In genomic region chr10:17425584-17426262, GRCh38 we compare ENCODE assay signal across 10 cellular contexts. TPM values are rescaled to one million over a fixed set of nuclear protein-coding genes. Genes with fewer than 3 reads are reported as not detected.
DNase-seq lines count a peak whose midpoint lies in the region; ATAC-seq, FAIRE-seq and TF ChIP-seq lines count a peak whose summit lies in the region.
"Had no signal": no experiment of that assay in that cellular context is flagged by ENCODE, and none has a peak within 500 bp of the region (broad histone marks: within the 10 kb centered on the region; RNA-seq: fewer than 3 reads in every experiment).

No MANE protein-coding gene starts in this region.

- no peak for TF ChIP-seq EP300 in HepG2 (IDR thresholded peaks at IDR 0.05; ENCODE audit: low read depth in 2 of 2, low read length in 2 of 2)
- TF ChIP-seq EP300 in HepG2 (CRISPR knock-in tag; IDR thresholded peaks at IDR 0.05; ENCODE audit: borderline replicate concordance), result no peak
- peak in 2 of 4 donors; percentile 93 to 95 for TF ChIP-seq EP300 in upper lobe of left lung (IDR thresholded peaks at IDR 0.05)

- H2AFZ ChIP-seq in HepG2 (ENCODE audit: low read length), result no peak overlapping the region

- H3K4me3 ChIP-seq in liver (ENCODE audit: low read depth in 1 of 3, low read length in 3 of 3) (no peak overlapping the region), HepG2 (replicated peaks in 1 of 3; ENCODE audit: insufficient read depth in 1 of 3, low read depth in 2 of 3, low read length in 3 of 3) (no peak overlapping the region), right lobe of liver (no peak overlapping the region), upper lobe of left lung (no peak overlapping the region)
- H3K4me3 ChIP-seq: vagina had no signal

- CTCF ChIA-PET in HepG2 (lab: Yijun Ruan, JAX; ENCODE audit: low intra/inter-chr PET ratio, low total read pairs), result no interaction called here

- H3K9ac ChIP-seq in liver (ENCODE audit: low read depth in 1 of 2, low read length in 2 of 2) (no peak overlapping the region), HepG2 (ENCODE audit: insufficient read depth, low read depth, low read length) (no peak overlapping the region)

- H3K4me3 Mint-ChIP-seq in activated T-helper 2 cell treated with anti-CD3 and anti-CD28 coated beads, Interferon-gamma antibody, Interleukin-2, Interleukin-4, amounts not matched to agents 10 μg/mL and 5 μg/mL and 100 μg/mL, durations not matched to agents 14 hours and 24 hours and 36 hours (ENCODE audit: low read depth), result no peak overlapping the region

- H3K27me3 Mint-ChIP-seq in activated T-helper 2 cell treated with anti-CD3 and anti-CD28 coated beads, Interferon-gamma antibody, Interleukin-2, Interleukin-4, amounts not matched to agents 10 μg/mL and 5 μg/mL and 100 μg/mL, durations not matched to agents 14 hours and 24 hours and 36 hours (ENCODE audit: low read depth), result peaks cover 3% of the 10 kb centered on the region

- in situ Hi-C loops in HepG2 (cut with HindIII; ENCODE audit: extremely low pct_ligation_motif_present, low pct_unique_long_range_greater_than_20kb), result loop anchor here (25.0 kb wide), 1 partner anchor 588 kb away; no protein-coding TSS in a partner anchor

- FAIRE-seq in HepG2 (lab: Jason Lieb, UNC), result no peak

- no peak overlapping the region for H3K4me2 ChIP-seq in HepG2 (ENCODE audit: low read depth, low read length)

- H3K9me3 ChIP-seq in liver (ENCODE audit: control insufficient read depth in 4 of 4, low read length in 3 of 4), result no peaks in the 10 kb centered on the region
- no peaks in the 10 kb centered on the region for H3K9me3 ChIP-seq in HepG2 (ENCODE audit: low read length)
- H3K9me3 ChIP-seq in right lobe of liver, result no peaks in the 10 kb centered on the region
- no peaks in the 10 kb centered on the region for H3K9me3 ChIP-seq in upper lobe of left lung
- H3K9me3 ChIP-seq: vagina had no signal

- H3K36me3 ChIP-seq in liver (ENCODE audit: control insufficient read depth in 4 of 4, insufficient read depth in 3 of 4, low read depth in 1 of 4, low read length in 3 of 4) (no peaks in the 10 kb centered on the region), HepG2 (replicated peaks in 1 of 2; ENCODE audit: control insufficient read depth in 1 of 2, insufficient read depth in 2 of 2, low read length in 2 of 2) (no peaks in the 10 kb centered on the region), right lobe of liver (no peaks in the 10 kb centered on the region), upper lobe of left lung (no peaks in the 10 kb centered on the region)
- H3K36me3 ChIP-seq: vagina had no signal

- H4K20me1 ChIP-seq in HepG2 (ENCODE audit: insufficient read depth, low read length), result no peaks in the 10 kb centered on the region

- no peaks in the 10 kb centered on the region for H3K79me2 ChIP-seq in HepG2 (ENCODE audit: insufficient read depth, low read length)

- H3K4me1 ChIP-seq in liver (ENCODE audit: control insufficient read depth in 4 of 4, insufficient read depth in 4 of 4, low read length in 3 of 4) (peaks cover 0 to 2% (median 0%) of the 10 kb centered on the region in 4 donors), HepG2 (ENCODE audit: insufficient read depth, low read length) (no peaks in the 10 kb centered on the region), right lobe of liver (no peaks in the 10 kb centered on the region), upper lobe of left lung (peaks cover 11 to 39% (median 21%) of the 10 kb centered on the region in 4 donors)
- H3K4me1 ChIP-seq: vagina had no signal

- no peak for ATAC-seq in HepG2
- peak; percentile 35 to 64 (median 50) for ATAC-seq in right lobe of liver
- ATAC-seq in upper lobe of left lung (ENCODE audit: low FRiP score in 2 of 2), result peak in 1 of 2 donors; percentile 28
- no peak for ATAC-seq in GM18511 (IDR thresholded peaks at IDR 0.05; ENCODE audit: unreplicated experiment)
- ATAC-seq in sciatic nerve, result no peak
- ATAC-seq in GM19397 (IDR thresholded peaks at IDR 0.05; ENCODE audit: unreplicated experiment), result no peak

- TF ChIP-seq CTCF in liver (IDR thresholded peaks at IDR 0.05; ENCODE audit: low read depth, low read length, missing input control), result no peak
- TF ChIP-seq CTCF in HepG2 (CRISPR knock-in tag; IDR thresholded peaks at IDR 0.05), result no peak
- TF ChIP-seq CTCF in right lobe of liver (IDR thresholded peaks at IDR 0.05), result no peak
- no peak for TF ChIP-seq CTCF in upper lobe of left lung (IDR thresholded peaks at IDR 0.05)

- TF ChIP-seq RAD21 in liver (IDR thresholded peaks at IDR 0.05) (no peak), HepG2 (CRISPR knock-in tag; IDR thresholded peaks at IDR 0.05) (no peak)

- BruUV-seq in HepG2 (replicated peaks; lab: Mats Ljungman, UMichigan), result no TSS peak

- DNase-seq in HepG2 (ENCODE audit: low spot score), result no peak
- peak; percentile 43 for DNase-seq in activated T-helper 2 cell treated with anti-CD3 and anti-CD28 coated beads, Interferon-gamma antibody, Interleukin-2, Interleukin-4, amounts not matched to agents 10 μg/mL and 5 μg/mL and 100 μg/mL, durations not matched to agents 14 hours and 24 hours and 36 hours (ENCODE audit: low spot score)
- no peak for DNase-seq in right lobe of liver
- DNase-seq in upper lobe of left lung, result peak in 1 of 2 donors; percentile 33
- DNase-seq in sciatic nerve (ENCODE audit: low spot score), result no peak
- DNase-seq: NCI-H187 had no signal

- 58% methylated on average over 6 of the region's 6 CpGs for WGBS in liver
- WGBS in HepG2 (ENCODE audit: low lambda C conversion rate), result 32% methylated on average over 6 of the region's 6 CpGs
- 48% methylated on average over 5 of the region's 6 CpGs for WGBS in right lobe of liver (ENCODE audit: insufficient coverage, low coverage, low lambda C conversion rate, missing lambda C conversion rate)
- 38 to 50% methylated on average over 6 of the region's 6 CpGs for WGBS in upper lobe of left lung, 2 donors

- H3K4me1 Mint-ChIP-seq in activated T-helper 2 cell treated with anti-CD3 and anti-CD28 coated beads, Interferon-gamma antibody, Interleukin-2, Interleukin-4, amounts not matched to agents 10 μg/mL and 5 μg/mL and 100 μg/mL, durations not matched to agents 14 hours and 24 hours and 36 hours (ENCODE audit: low read depth), result peaks cover 70% of the 10 kb centered on the region

- no peaks in the 10 kb centered on the region for H3K36me3 Mint-ChIP-seq in activated T-helper 2 cell treated with anti-CD3 and anti-CD28 coated beads, Interferon-gamma antibody, Interleukin-2, Interleukin-4, amounts not matched to agents 10 μg/mL and 5 μg/mL and 100 μg/mL, durations not matched to agents 14 hours and 24 hours and 36 hours (ENCODE audit: low read depth)

- peaks cover 0 to 6% (median 2%) of the 10 kb centered on the region in 4 donors for H3K27me3 ChIP-seq in liver (ENCODE audit: control insufficient read depth in 4 of 4, insufficient read depth in 4 of 4, low read length in 3 of 4)
- H3K27me3 ChIP-seq in HepG2 (ENCODE audit: control insufficient read depth in 1 of 2, insufficient read depth in 2 of 2, low read length in 2 of 2), result peaks cover 0 to 8% of the 10 kb centered on the region in 2 experiments; a peak in 2 of 5 replicates
- H3K27me3 ChIP-seq in right lobe of liver, result no peaks in the 10 kb centered on the region
- H3K27me3 ChIP-seq in upper lobe of left lung, result no peaks in the 10 kb centered on the region
- H3K27me3 ChIP-seq: vagina had no signal

- TF ChIP-seq POLR2A in HepG2 (IDR thresholded peaks at IDR 0.05; ENCODE audit: insufficient read depth in 1 of 2, low read depth in 2 of 2, low read length in 2 of 2) (no peak), right lobe of liver (IDR thresholded peaks at IDR 0.05) (no peak), upper lobe of left lung (IDR thresholded peaks at IDR 0.05) (no peak)

- peak overlapping the region; percentile 40 for H3K27ac Mint-ChIP-seq in activated T-helper 2 cell treated with anti-CD3 and anti-CD28 coated beads, Interferon-gamma antibody, Interleukin-2, Interleukin-4, amounts not matched to agents 10 μg/mL and 5 μg/mL and 100 μg/mL, durations not matched to agents 14 hours and 24 hours and 36 hours

- H3K27ac ChIP-seq in liver (ENCODE audit: low read depth in 1 of 2, low read length in 2 of 2) (no peak overlapping the region), HepG2 (ENCODE audit: extremely low read length, insufficient read depth, low read length) (no peak overlapping the region), right lobe of liver (no peak overlapping the region), upper lobe of left lung (peak overlapping the region; percentile 3 to 66 (median 41))
- H3K27ac ChIP-seq: vagina had no signal

- POLR2A ChIA-PET in HepG2 (lab: Yijun Ruan, JAX), result no interaction called here

- H3K9me3 Mint-ChIP-seq in activated T-helper 2 cell treated with anti-CD3 and anti-CD28 coated beads, Interferon-gamma antibody, Interleukin-2, Interleukin-4, amounts not matched to agents 10 μg/mL and 5 μg/mL and 100 μg/mL, durations not matched to agents 14 hours and 24 hours and 36 hours, result no peaks in the 10 kb centered on the region

- intact Hi-C loops in HepG2 (cut with micrococcal nuclease; ENCODE audit: unreplicated experiment) (no loop called here), right lobe of liver (cut with DNase I) (loop anchor here in 1 of 2 donors (10.0 kb wide), 1 partner anchor 581 kb away; no protein-coding TSS in a partner anchor), sciatic nerve (cut with DNase I) (no loop called here)
- intact Hi-C loops in activated T-helper 2 cell treated with anti-CD3 and anti-CD28 coated beads, Interferon-gamma antibody, Interleukin-2, Interleukin-4, amounts not matched to agents 10 μg/mL and 5 μg/mL and 100 μg/mL, durations not matched to agents 14 hours and 24 hours and 36 hours (cut with micrococcal nuclease), result loop anchor here (5.0 to 10.0 kb wide), 4 partner anchors 87 to 583 kb away; no protein-coding TSS in a partner anchor

RNA-seq across cellular contexts. Expression of gene ST8SIA6, which starts 28.7 kb away (rescaled TPM):
- total RNA-seq in liver (1 to 10 TPM; 1.5 to 5.8 TPM), HepG2 (2016; rRNA removed; fragmentation: Illumina TruSeq; extraction: Trizol) (not detected in 2 replicates), right lobe of liver (1 to 10 TPM in 4 of 6 experiments, under 1 TPM in 2; 0.39 to 2.2 (median 1.4) TPM), upper lobe of left lung (10 to 100 TPM in 1 of 6 donors, 1 to 10 TPM in 5; 5.5 to 12.6 (median 7.0) TPM), sciatic nerve (2.5 TPM)
- polyA plus RNA-seq in liver (under 1 TPM; 0.53 to 0.54 TPM), HepG2 (2011; rRNA removed) (not detected in 2 replicates)
- not detected in 2 replicates for total RNA-seq in HepG2 (2016; cell fraction: cytosol; rRNA removed; fragmentation: Illumina TruSeq; extraction: Trizol; ENCODE audit: low read depth)
- total RNA-seq in HepG2 (2016; cell fraction: insoluble cytoplasmic fraction; rRNA removed; fragmentation: Illumina TruSeq; extraction: Trizol), result not detected in 2 replicates
- not detected in 2 replicates for total RNA-seq in HepG2 (2016; cell fraction: membrane; rRNA removed; fragmentation: Illumina TruSeq; extraction: Trizol)
- not detected in 2 replicates for total RNA-seq in HepG2 (2016; cell fraction: nucleus; rRNA removed; fragmentation: Illumina TruSeq; extraction: Trizol)
- polyA plus RNA-seq in HepG2 (2011; cell fraction: cytosol; rRNA removed), result not detected in 2 replicates
- polyA plus RNA-seq in HepG2 (2011; cell fraction: nucleus; rRNA removed), result not detected in 2 replicates
- polyA plus RNA-seq in HepG2 (2012), result not detected in 2 replicates
- not detected in 2 replicates for polyA plus RNA-seq in HepG2 (2016; cell fraction: cytosol; fragmentation: Illumina TruSeq; extraction: Trizol; ENCODE audit: low read depth)
- polyA plus RNA-seq in HepG2 (2016; cell fraction: insoluble cytoplasmic fraction; fragmentation: Illumina TruSeq; extraction: Trizol; ENCODE audit: low read depth), result not detected in 2 replicates
- not detected in 2 replicates for polyA plus RNA-seq in HepG2 (2016; cell fraction: membrane; fragmentation: Illumina TruSeq; extraction: Trizol; ENCODE audit: low read depth)
- polyA plus RNA-seq in HepG2 (2016; cell fraction: nucleus; fragmentation: Illumina TruSeq; extraction: Trizol; ENCODE audit: insufficient read depth, low read depth), result not detected in 2 replicates
- polyA minus RNA-seq in HepG2 (2011; rRNA and poly(A)+ RNA removed; ENCODE audit: low replicate concordance), result not detected in 2 replicates
- not detected in 2 replicates for polyA minus RNA-seq in HepG2 (2011; cell fraction: cytosol; rRNA and poly(A)+ RNA removed)
- not detected in 2 replicates for polyA minus RNA-seq in HepG2 (2011; cell fraction: nucleus; rRNA and poly(A)+ RNA removed)
- total RNA-seq in activated T-helper 2 cell treated with anti-CD3 and anti-CD28 coated beads, Interferon-gamma antibody, Interleukin-2, Interleukin-4, amounts not matched to agents 10 μg/mL and 5 μg/mL and 100 μg/mL, durations not matched to agents 14 hours and 24 hours and 36 hours, result not detected in 2 replicates

Comparison
In these comparisons a context has a peak if more than half of its experiments do, and no peak if none do; other contexts are left out.
1. ATAC-seq: peak in right lobe of liver (4 of 4); none in HepG2 (single experiment), GM18511 (single experiment), sciatic nerve (single experiment) and GM19397 (single experiment).
2. H3K27ac ChIP-seq: peak in upper lobe of left lung (4 of 4); none in liver (0 of 2), HepG2 (single experiment) and right lobe of liver (0 of 3).